ENCODE assay signal across 8 cellular contexts in genomic region chr17:19111111-19111711, GRCh38. TPM values are rescaled to one million over a fixed set of nuclear protein-coding genes. Genes with fewer than 3 reads are reported as not detected.
DNase-seq lines count a peak whose midpoint lies in the region; ATAC-seq and TF ChIP-seq lines count a peak whose summit lies in the region.
"Not testable (repeated sequence)": the region's sequence is repeated elsewhere in the genome, so short reads cannot be mapped to it uniquely, and the experiment has no call there.

No MANE protein-coding gene starts in this region.

- peak overlapping the region; percentile 31 to 55 for H3K4me3 ChIP-seq in foreskin fibroblast (ENCODE audit: low read depth in 1 of 2, low read length in 2 of 2)

- ATAC-seq in GM21367 (IDR thresholded peaks at IDR 0.05; ENCODE audit: unreplicated experiment): peak; percentile 64
- peak; percentile 51 for ATAC-seq in HG03342 (IDR thresholded peaks at IDR 0.05; ENCODE audit: unreplicated experiment)
- ATAC-seq in natural killer cell treated with Interleukin-12 subunit alpha and Interleukin-12 subunit beta and Interleukin-15 and Interleukin-18, amount 100 ng/mL, for 72 hours: peak; percentile 83 to 89

- not testable (repeated sequence) for TF ChIP-seq CTCF in foreskin fibroblast (IDR thresholded peaks at IDR 0.05; ENCODE audit: low read depth, low read length)

- DNase-seq in Caki2 (ENCODE audit: low read depth) (peak; percentile 32), SW480 (ENCODE audit: low spot score) (peak; percentile 7), foreskin fibroblast (peak in 1 of 2 donors; percentile 64)
- peak; percentile 81 for DNase-seq in natural killer cell treated with Interleukin-12 subunit alpha and Interleukin-12 subunit beta and Interleukin-15 and Interleukin-18, amount 100 ng/mL, for 72 hours (ENCODE audit: low spot score)
- DNase-seq in stimulated activated CD4-positive, alpha-beta T cell treated with anti-CD3 and anti-CD28 coated beads, TNF-alpha, amount 100 ng/mL, for 48 hours (ENCODE audit: low read depth in 3 of 3): peak in 2 of 3 donors; percentile 20 to 28

- not testable (repeated sequence) for H3K4me1 Mint-ChIP-seq in activated naive CD4-positive, alpha-beta T cell treated with anti-CD3 and anti-CD28 coated beads, Interleukin-2, amount 50 U/mL, for 24 hours; natural killer cell treated with Interleukin-12 subunit alpha and Interleukin-12 subunit beta and Interleukin-15 and Interleukin-18, amount 100 ng/mL, for 72 hours (ENCODE audit: low read depth in 2 of 2)

- H3K9me3 Mint-ChIP-seq in activated naive CD4-positive, alpha-beta T cell treated with anti-CD3 and anti-CD28 coated beads, Interleukin-2, amount 50 U/mL, for 24 hours; natural killer cell treated with Interleukin-12 subunit alpha and Interleukin-12 subunit beta and Interleukin-15 and Interleukin-18, amount 100 ng/mL, for 72 hours: not testable (repeated sequence)

- peak overlapping the region; percentile 76 for H3K4me3 Mint-ChIP-seq in activated naive CD4-positive, alpha-beta T cell treated with anti-CD3 and anti-CD28 coated beads, Interleukin-2, amount 50 U/mL, for 24 hours
- peak overlapping the region; percentile 10 for H3K4me3 Mint-ChIP-seq in natural killer cell treated with Interleukin-12 subunit alpha and Interleukin-12 subunit beta and Interleukin-15 and Interleukin-18, amount 100 ng/mL, for 72 hours

- H3K27me3 Mint-ChIP-seq in activated naive CD4-positive, alpha-beta T cell treated with anti-CD3 and anti-CD28 coated beads, Interleukin-2, amount 50 U/mL, for 24 hours; natural killer cell treated with Interleukin-12 subunit alpha and Interleukin-12 subunit beta and Interleukin-15 and Interleukin-18, amount 100 ng/mL, for 72 hours: not testable (repeated sequence)

- in situ Hi-C loops in Caki2 (cut with HindIII; ENCODE audit: low pct_unique_long_range_greater_than_20kb, low sequenced_read_pairs): not testable (repeated sequence)

- H3K27ac Mint-ChIP-seq in activated naive CD4-positive, alpha-beta T cell treated with anti-CD3 and anti-CD28 coated beads, Interleukin-2, amount 50 U/mL, for 24 hours: not testable (repeated sequence)
- peak overlapping the region; percentile 55 to 75 for H3K27ac Mint-ChIP-seq in natural killer cell treated with Interleukin-12 subunit alpha and Interleukin-12 subunit beta and Interleukin-15 and Interleukin-18, amount 100 ng/mL, for 72 hours

- not testable (repeated sequence) for H3K36me3 Mint-ChIP-seq in activated naive CD4-positive, alpha-beta T cell treated with anti-CD3 and anti-CD28 coated beads, Interleukin-2, amount 50 U/mL, for 24 hours; natural killer cell treated with Interleukin-12 subunit alpha and Interleukin-12 subunit beta and Interleukin-15 and Interleukin-18, amount 100 ng/mL, for 72 hours

RNA-seq across cellular contexts. Expression of gene GRAPL, which starts 16.2 kb away (rescaled TPM):
- total RNA-seq in Caki2 (2014; rRNA removed; shearing (Covaris generic); ENCODE audit: low replicate concordance): not detected in 2 replicates
- total RNA-seq in natural killer cell treated with Interleukin-12 subunit alpha and Interleukin-12 subunit beta and Interleukin-15 and Interleukin-18, amount 100 ng/mL, for 72 hours: 1 to 10 TPM; 5.3 to 9.6 TPM
